In genomic region chr10:98028168-98028770, GRCh38 we compare ENCODE assay signal across 8 cellular contexts. TPM values are rescaled to one million over a fixed set of nuclear protein-coding genes. Genes with fewer than 3 reads are reported as not detected.
DNase-seq lines count a peak whose midpoint lies in the region; ATAC-seq, FAIRE-seq and TF ChIP-seq lines count a peak whose summit lies in the region.

No MANE protein-coding gene starts in this region.

- H3K4me3 ChIP-seq in cardiac muscle cell = no peak overlapping the region

- H3K27me3 ChIP-seq in cardiac muscle cell = peaks cover 76% of the 10 kb centered on the region

- no peak for FAIRE-seq in HTR-8/SVneo (lab: Jason Lieb, UNC)

- no peak overlapping the region for H3K27ac ChIP-seq in cardiac muscle cell

- peaks cover 3% of the 10 kb centered on the region for H3K4me1 ChIP-seq in cardiac muscle cell (ENCODE audit: low read depth)

- peak; percentile 88 for TF ChIP-seq CTCF in cardiac muscle cell (IDR thresholded peaks at IDR 0.05; ENCODE audit: low read depth, low read length)

- peak; percentile 47 for DNase-seq in ELR (ENCODE audit: low read depth)
- DNase-seq in HTR-8/SVneo (ENCODE audit: insufficient read length, low spot score) = peak; percentile 65
- DNase-seq in RKO (ENCODE audit: low spot score) = peak; percentile 22
- peak; percentile 50 for DNase-seq in activated naive CD4-positive, alpha-beta T cell treated with Interleukin-2 at 50 U/mL for 16 hours
- peak; percentile 59 to 86 for DNase-seq in cardiac muscle cell (ENCODE audit: low read depth in 1 of 2, low spot score in 1 of 2)
- peak; percentile 80 for DNase-seq in retina
- DNase-seq in cortex of kidney (lab: John Stamatoyannopoulos, UW) = no peak

- no peaks in the 10 kb centered on the region for H3K9me3 ChIP-seq in cardiac muscle cell (ENCODE audit: low read depth)

- H3K36me3 ChIP-seq in cardiac muscle cell = no peaks in the 10 kb centered on the region

- no peak for ATAC-seq in GM21381 (IDR thresholded peaks at IDR 0.05; ENCODE audit: unreplicated experiment)

RNA-seq across cellular contexts. Expression of gene CRTAC1, which starts 2.2 kb away (rescaled TPM):
- 0.30 and 3.1 TPM in 2 replicates for total RNA-seq in cardiac muscle cell
- 0.96 and 8.0 TPM in 2 replicates for polyA plus RNA-seq in cardiac muscle cell
